ENCODE assay signal across 8 cellular contexts in the genomic region with DNA sequence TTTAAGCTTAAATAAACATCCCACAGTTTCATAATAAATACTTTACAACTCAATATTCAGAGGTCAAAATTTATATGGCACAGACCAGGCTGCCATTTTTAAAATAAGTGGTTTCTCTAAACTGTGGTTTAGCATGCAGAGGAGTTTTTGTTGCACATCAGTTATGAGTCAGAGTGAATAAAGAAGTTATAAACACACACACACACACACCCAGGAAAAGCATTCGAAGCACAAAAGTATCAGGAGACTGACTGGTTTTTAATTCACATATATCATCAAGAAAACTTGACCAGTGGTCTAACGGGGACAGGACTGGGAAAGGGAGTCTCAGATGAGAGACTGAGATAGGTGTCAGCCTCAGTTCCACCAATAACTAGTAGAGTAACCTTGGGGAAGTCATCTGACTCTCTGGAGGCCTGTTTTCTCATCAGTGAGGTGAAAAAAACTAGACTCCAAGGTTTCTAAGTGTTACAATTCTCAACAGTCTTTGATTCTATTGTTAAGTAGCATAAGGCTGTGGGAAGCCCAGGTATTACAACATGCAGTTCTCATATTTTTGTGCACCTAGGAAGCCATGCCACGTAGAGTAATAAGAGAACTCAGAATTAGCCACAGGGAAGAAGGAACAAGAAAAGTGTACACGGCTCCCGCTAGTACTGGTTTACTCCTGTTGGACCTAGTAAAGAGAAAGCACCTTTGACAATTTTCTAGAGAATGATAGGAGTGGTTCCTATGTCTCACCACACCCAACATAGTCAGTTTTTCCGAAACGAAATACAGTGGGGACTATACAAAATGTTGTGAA. TPM values are rescaled to one million over a fixed set of nuclear protein-coding genes. Genes with fewer than 3 reads are reported as not detected.
DNase-seq lines count a peak whose midpoint lies in the region; ATAC-seq and TF ChIP-seq lines count a peak whose summit lies in the region.

No MANE protein-coding gene starts in this region.

- DNase-seq in AG04449 (ENCODE audit: low read depth, low spot score): no peak
- DNase-seq in RPMI7951 (ENCODE audit: low read depth): peak; percentile 82
- no peak for DNase-seq in chondrocyte (ENCODE audit: low spot score)
- peak in 2 of 10 donors; percentile 6 to 30 for DNase-seq in naive thymus-derived CD8-positive, alpha-beta T cell
- no peak for DNase-seq in mesothelial cell of epicardium (ENCODE audit: low spot score in 2 of 2, unreplicated experiment in 2 of 2)
- no peak for DNase-seq in HuH-7 (ENCODE audit: low spot score)
- no peak for DNase-seq in head of caudate nucleus

- peaks cover 41% of the 10 kb centered on the region for H3K4me1 Mint-ChIP-seq in chondrocyte (ENCODE audit: low read depth)
- peaks cover 24 to 85% (median 69%) of the 10 kb centered on the region in 4 donors for H3K4me1 Mint-ChIP-seq in naive thymus-derived CD8-positive, alpha-beta T cell
- H3K4me1 Mint-ChIP-seq in mesothelial cell of epicardium: peaks cover 17% of the 10 kb centered on the region

- H3K36me3 Mint-ChIP-seq in chondrocyte (ENCODE audit: low read depth) (no peaks in the 10 kb centered on the region), mesothelial cell of epicardium (peaks cover 3% of the 10 kb centered on the region)
- H3K36me3 Mint-ChIP-seq in naive thymus-derived CD8-positive, alpha-beta T cell: peaks cover 0 to 5% (median 0%) of the 10 kb centered on the region in 3 donors

- peak overlapping the region; percentile 91 for H3K27ac Mint-ChIP-seq in chondrocyte (ENCODE audit: unreplicated experiment)
- H3K27ac Mint-ChIP-seq in naive thymus-derived CD8-positive, alpha-beta T cell: peak overlapping the region; percentile 53 to 95 (median 88)
- H3K27ac Mint-ChIP-seq in mesothelial cell of epicardium: no peak overlapping the region

- CTCF ChIA-PET in AG04449 (lab: Yijun Ruan, JAX): interaction anchor here (1.1 to 4.5 kb wide), 2 partner anchors 25 to 29 kb away, joined by 3 to 18 read pairs; no protein-coding TSS in a partner anchor

- H3K4me3 Mint-ChIP-seq in chondrocyte (ENCODE audit: unreplicated experiment) (peak overlapping the region; percentile 35), mesothelial cell of epicardium (no peak overlapping the region)
- H3K4me3 Mint-ChIP-seq in naive thymus-derived CD8-positive, alpha-beta T cell: peak overlapping the region; percentile 44 to 97 (median 93)

- H3K27me3 Mint-ChIP-seq in chondrocyte (ENCODE audit: low read depth): no peaks in the 10 kb centered on the region
- H3K27me3 Mint-ChIP-seq in naive thymus-derived CD8-positive, alpha-beta T cell: no peaks in the 10 kb centered on the region
- H3K27me3 Mint-ChIP-seq in mesothelial cell of epicardium (ENCODE audit: low read depth): no peaks in the 10 kb centered on the region

- TF ChIP-seq CTCF in AG04449 (IDR thresholded peaks at IDR 0.05; ENCODE audit: insufficient read depth, low read length, missing control alignments) (no peak), chondrocyte (IDR thresholded peaks at IDR 0.05) (no peak), mesothelial cell of epicardium (IDR thresholded peaks at IDR 0.05; ENCODE audit: unreplicated experiment) (no peak)

- peak; percentile 34 for ATAC-seq in GM19351 (IDR thresholded peaks at IDR 0.05; ENCODE audit: unreplicated experiment)
- peak; percentile 24 to 38 for ATAC-seq in naive thymus-derived CD8-positive, alpha-beta T cell

- peak overlapping the region; percentile 32 for H3K4me3 ChIP-seq in AG04449 (ENCODE audit: low read depth, low read length)

- H3K9me3 Mint-ChIP-seq in chondrocyte (ENCODE audit: low read depth) (no peaks in the 10 kb centered on the region), mesothelial cell of epicardium (peaks cover 4% of the 10 kb centered on the region)
- peaks cover 0 to 2% (median 0%) of the 10 kb centered on the region in 9 donors for H3K9me3 Mint-ChIP-seq in naive thymus-derived CD8-positive, alpha-beta T cell

- intact Hi-C loops in head of caudate nucleus (cut with DNase I): no loop called here

- POLR2A ChIA-PET in AG04449 (lab: Yijun Ruan, JAX): no interaction called here
- POLR2A ChIA-PET in naive thymus-derived CD8-positive, alpha-beta T cell (lab: Charles Lee): interaction anchor here (0.6 to 3.8 kb wide), 4 partner anchors 12 to 103 kb away, joined by 3 to 17 read pairs (median 5); no protein-coding TSS in a partner anchor

RNA-seq across cellular contexts. Expression of gene PPTC7, which starts 5.2 kb away (rescaled TPM):
- 1.8 and 3.0 TPM in 2 replicates for total RNA-seq in RPMI7951 (2014; rRNA removed; shearing (Covaris generic))
- total RNA-seq in chondrocyte (10.9 to 15.3 TPM (median 13.9 TPM) in 3 replicates), mesothelial cell of epicardium (14.2 to 15.3 TPM (median 14.5 TPM) in 3 replicates)
- total RNA-seq in naive thymus-derived CD8-positive, alpha-beta T cell: 10 to 100 TPM; 34.4 to 34.8 TPM
- 10 to 100 TPM in 1 of 3 donors, 1 to 10 TPM in 2; 7.6 to 10.2 (median 9.6) TPM for polyA plus RNA-seq in naive thymus-derived CD8-positive, alpha-beta T cell

RNA-seq across cellular contexts. Expression of gene TCTN1, which starts 36.0 kb away (rescaled TPM):
- total RNA-seq in RPMI7951 (2014; rRNA removed; shearing (Covaris generic)): 18.9 and 24.6 TPM in 2 replicates
- total RNA-seq in chondrocyte (32.9 to 55.1 TPM (median 37.1 TPM) in 3 replicates), mesothelial cell of epicardium (57.7 to 64.5 TPM (median 63.4 TPM) in 3 replicates)
- total RNA-seq in naive thymus-derived CD8-positive, alpha-beta T cell: 10 to 100 TPM; 13.4 to 16.2 TPM
- polyA plus RNA-seq in naive thymus-derived CD8-positive, alpha-beta T cell: 10 to 100 TPM in 2 of 3 donors, 1 to 10 TPM in 1; 8.7 to 16.4 (median 13.6) TPM
